22 cellular contexts compared by ENCODE assay signal in the genomic region with DNA sequence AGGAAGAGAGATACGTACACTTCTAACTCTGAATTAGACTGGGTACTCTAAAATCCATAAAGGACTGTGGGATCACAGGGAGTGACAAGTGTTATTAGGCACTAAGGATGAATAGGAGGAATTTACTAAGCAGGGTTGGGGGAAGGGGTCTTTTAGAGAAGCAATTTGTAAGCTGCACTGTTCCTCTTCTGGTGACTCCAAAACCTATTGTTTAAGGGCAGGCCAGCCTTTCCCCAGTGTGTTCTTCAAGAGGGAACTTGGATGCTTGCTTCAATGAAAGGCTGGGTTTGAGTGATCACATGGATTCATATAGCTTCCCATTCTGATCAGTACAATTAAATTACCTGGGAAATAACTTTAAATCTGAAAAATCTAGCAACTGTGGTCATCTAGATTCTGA.
"Had no signal": no experiment of that assay in that cellular context is flagged by ENCODE, and none has a peak within 500 bp of the region (broad histone marks: within the 10 kb centered on the region; RNA-seq: fewer than 3 reads in every experiment).

No MANE protein-coding gene starts in this region.

- DNase-seq: activated CD4-positive, alpha-beta T cell treated with anti-CD3 and anti-CD28 coated beads for 36 hours; activated CD4-positive, alpha-beta T cell treated with anti-CD3 and anti-CD28 coated beads, Interleukin-2, amount 50 U/mL, for 4 hours; activated CD8-positive, alpha-beta memory T cell treated with anti-CD3 and anti-CD28 coated beads for 24 hours; activated CD8-positive, alpha-beta memory T cell treated with anti-CD3 and anti-CD28 coated beads, Interleukin-2, amount 50 U/mL, for 4 hours; activated gamma-delta T cell; activated naive CD4-positive, alpha-beta T cell treated with anti-CD3 and anti-CD28 coated beads, Interleukin-2, amount 50 U/mL, for 16 hours; aorta; effector CD4-positive, alpha-beta T cell; foreskin keratinocyte; left ventricle myocardium superior; mammary epithelial cell; nucleus accumbens; right lobe of liver; SK-N-SH; stimulated activated CD4-positive, alpha-beta T cell treated with anti-CD3 and anti-CD28 coated beads, Interleukin-1b, Interleukin-23, amount 100 ng/mL, for 48 hours; testis; upper lobe of left lung had no signal

- H3K27me3 Mint-ChIP-seq: activated CD4-positive, alpha-beta T cell treated with anti-CD3 and anti-CD28 coated beads for 36 hours; brain; dendritic cell treated with granulocyte-macrophage colony-stimulating factor and Interleukin-4, amounts not matched to agents 40 ng/mL and 50 ng/mL, for 4 days; natural killer cell treated with Interleukin-12 subunit alpha and Interleukin-12 subunit beta and Interleukin-15 and Interleukin-18, amount 100 ng/mL, for 72 hours had no signal

- H3K36me3 Mint-ChIP-seq: natural killer cell treated with Interleukin-12 subunit alpha and Interleukin-12 subunit beta and Interleukin-15 and Interleukin-18, amount 100 ng/mL, for 72 hours had no signal

- H3K4me3 Mint-ChIP-seq: activated CD4-positive, alpha-beta T cell treated with anti-CD3 and anti-CD28 coated beads for 36 hours; brain; dendritic cell treated with granulocyte-macrophage colony-stimulating factor and Interleukin-4, amounts not matched to agents 40 ng/mL and 50 ng/mL, for 4 days; mesothelial cell of epicardium; natural killer cell treated with Interleukin-12 subunit alpha and Interleukin-12 subunit beta and Interleukin-15 and Interleukin-18, amount 100 ng/mL, for 72 hours; WTC11 had no signal

- ATAC-seq: activated CD4-positive, alpha-beta T cell treated with anti-CD3 and anti-CD28 coated beads for 36 hours; foreskin keratinocyte; left ventricle myocardium superior; natural killer cell treated with Interleukin-12 subunit alpha and Interleukin-12 subunit beta and Interleukin-15 and Interleukin-18, amount 100 ng/mL, for 72 hours; right lobe of liver; WTC11 had no signal

- H3K9me3 Mint-ChIP-seq: brain; dendritic cell treated with granulocyte-macrophage colony-stimulating factor and Interleukin-4, amounts not matched to agents 40 ng/mL and 50 ng/mL, for 4 days; mesothelial cell of epicardium; natural killer cell treated with Interleukin-12 subunit alpha and Interleukin-12 subunit beta and Interleukin-15 and Interleukin-18, amount 100 ng/mL, for 72 hours; WTC11 had no signal

- H3K4me1 Mint-ChIP-seq: activated CD4-positive, alpha-beta T cell treated with anti-CD3 and anti-CD28 coated beads for 36 hours; mesothelial cell of epicardium; WTC11 had no signal

- H3K27ac Mint-ChIP-seq: activated CD4-positive, alpha-beta T cell treated with anti-CD3 and anti-CD28 coated beads for 36 hours; dendritic cell treated with granulocyte-macrophage colony-stimulating factor and Interleukin-4, amounts not matched to agents 40 ng/mL and 50 ng/mL, for 4 days; mesothelial cell of epicardium; natural killer cell treated with Interleukin-12 subunit alpha and Interleukin-12 subunit beta and Interleukin-15 and Interleukin-18, amount 100 ng/mL, for 72 hours; WTC11 had no signal
